In genomic region chr17:81101614-81102306, GRCh38 we compare ENCODE assay signal across 9 cellular contexts.
DNase-seq lines count a peak whose midpoint lies in the region; ATAC-seq, FAIRE-seq and TF ChIP-seq lines count a peak whose summit lies in the region.
"Had no signal": no experiment of that assay in that cellular context is flagged by ENCODE, and none has a peak within 500 bp of the region (broad histone marks: within the 10 kb centered on the region; RNA-seq: fewer than 3 reads in every experiment).

No MANE protein-coding gene starts in this region.

- no peak overlapping the region for H3K27ac Mint-ChIP-seq in CD8-positive, alpha-beta T cell
- no peak overlapping the region for H3K27ac Mint-ChIP-seq in natural killer cell

- H3K27me3 Mint-ChIP-seq in CD8-positive, alpha-beta T cell (ENCODE audit: low read depth) = no peaks in the 10 kb centered on the region
- no peaks in the 10 kb centered on the region for H3K27me3 Mint-ChIP-seq in natural killer cell (ENCODE audit: low read depth in 2 of 2)

- no peak for TF ChIP-seq POLR2A in esophagus squamous epithelium (IDR thresholded peaks at IDR 0.05)

- H3K4me1 Mint-ChIP-seq in CD8-positive, alpha-beta T cell (ENCODE audit: low read depth) = peaks cover 9% of the 10 kb centered on the region
- H3K4me1 Mint-ChIP-seq in natural killer cell = peaks cover 0 to 8% of the 10 kb centered on the region in 2 donors

- FAIRE-seq in HTR-8/SVneo (lab: Jason Lieb, UNC) = peak; percentile 97

- H3K4me3 Mint-ChIP-seq in CD8-positive, alpha-beta T cell = no peak overlapping the region
- H3K4me3 Mint-ChIP-seq in natural killer cell = no peak overlapping the region

- H3K4me1 ChIP-seq in CD8-positive, alpha-beta T cell (ENCODE audit: insufficient read depth, low read length) = peaks cover 20% of the 10 kb centered on the region
- H3K4me1 ChIP-seq in esophagus squamous epithelium = peaks cover 16 to 38% (median 20%) of the 10 kb centered on the region in 3 donors

- peak; percentile 77 to 93 (median 85) for DNase-seq in CD8-positive, alpha-beta T cell
- DNase-seq in HTR-8/SVneo (ENCODE audit: insufficient read length, low spot score) = peak; percentile 86
- peak; percentile 93 for DNase-seq in activated T-cell treated with anti-CD3 and anti-CD28 coated beads, Interleukin-2, amount 50 U/mL, for 1 hour
- DNase-seq in esophagus squamous epithelium (lab: John Stamatoyannopoulos, UW) = no peak
- peak; percentile 87 for DNase-seq in natural killer cell
- DNase-seq in stimulated activated naive CD4-positive, alpha-beta T cell (lab: John Stamatoyannopoulos, UW) = peak; percentile 78 to 89 (median 82)

- ATAC-seq in CD8-positive, alpha-beta T cell = peak; percentile 99
- ATAC-seq in GM19455 (IDR thresholded peaks at IDR 0.05; ENCODE audit: unreplicated experiment) = peak; percentile 72
- peak; percentile 99 to 100 (median 99) for ATAC-seq in natural killer cell

- intact Hi-C loops in CD8-positive, alpha-beta T cell (cut with DNase I, micrococcal nuclease) = loop anchor here (1.0 to 2.0 kb wide), 3 partner anchors 78 to 675 kb away; no protein-coding TSS in a partner anchor
- intact Hi-C loops in esophagus squamous epithelium (cut with DNase I) (loop anchor here (10.0 kb wide), 1 partner anchor 107 kb away; the partner anchor contains the start of gene CHMP6), natural killer cell (cut with micrococcal nuclease) (loop anchor here (1.0 to 10.0 kb wide), 4 partner anchors 78 to 677 kb away; no protein-coding TSS in a partner anchor)

- H3K36me3 Mint-ChIP-seq in CD8-positive, alpha-beta T cell = no peaks in the 10 kb centered on the region
- no peaks in the 10 kb centered on the region for H3K36me3 Mint-ChIP-seq in natural killer cell

- no peaks in the 10 kb centered on the region for H3K9me3 ChIP-seq in CD8-positive, alpha-beta T cell (ENCODE audit: low read length)
- H3K9me3 ChIP-seq in esophagus squamous epithelium = no peaks in the 10 kb centered on the region

- no peaks in the 10 kb centered on the region for H3K27me3 ChIP-seq in CD8-positive, alpha-beta T cell (ENCODE audit: insufficient read depth, low read length)
- H3K27me3 ChIP-seq in esophagus squamous epithelium = no peaks in the 10 kb centered on the region

- no peak overlapping the region for H3K4me3 ChIP-seq in CD8-positive, alpha-beta T cell (ENCODE audit: low read depth, low read length)
- H3K4me3 ChIP-seq in esophagus squamous epithelium = no peak overlapping the region
- H3K4me3 ChIP-seq: SK-N-MC had no signal

- no peaks in the 10 kb centered on the region for H3K36me3 ChIP-seq in CD8-positive, alpha-beta T cell (ENCODE audit: insufficient read depth, low read length)
- H3K36me3 ChIP-seq in esophagus squamous epithelium = peaks cover 32 to 85% (median 34%) of the 10 kb centered on the region in 3 donors

- CTCF ChIA-PET in CD8-positive, alpha-beta T cell (lab: Charles Lee) = interaction anchor here (0.6 to 3.8 kb wide), 31 partner anchors 9 to 1359 kb away, joined by 3 to 43 read pairs (median 4); partner anchors contain the start of genes BAIAP2 and CHMP6

- no peaks in the 10 kb centered on the region for H3K9me3 Mint-ChIP-seq in CD8-positive, alpha-beta T cell
- H3K9me3 Mint-ChIP-seq in natural killer cell = no peaks in the 10 kb centered on the region

- peak; percentile 100 for TF ChIP-seq CTCF in CD8-positive, alpha-beta T cell (IDR thresholded peaks at IDR 0.05)
- peak; percentile 97 to 100 (median 100) for TF ChIP-seq CTCF in esophagus squamous epithelium (IDR thresholded peaks at IDR 0.05)
- peak; percentile 100 for TF ChIP-seq CTCF in natural killer cell (IDR thresholded peaks at IDR 0.05)

- H3K27ac ChIP-seq in CD8-positive, alpha-beta T cell (ENCODE audit: low read depth, low read length) = no peak overlapping the region
- peak overlapping the region in 1 of 4 donors; percentile 34 for H3K27ac ChIP-seq in esophagus squamous epithelium
- H3K27ac ChIP-seq: SK-N-MC had no signal

- 50 to 62% methylated on average over 2 to 12 of the region's 33 CpGs for WGBS in esophagus squamous epithelium, 2 donors

- POLR2A ChIA-PET in CD8-positive, alpha-beta T cell (lab: Charles Lee) = no interaction called here

TF ChIP-seq in PFSK-1, 5 proteins besides CTCF, POLR2A, EP300 and RAD21:
- TF ChIP-seq POLR2AphosphoS5 (IDR thresholded peaks at IDR 0.05; ENCODE audit: low read depth, low read length) = peak; percentile 8; the same call in 1 of the 2 replicates
- TF ChIP-seq, protein P1, sequence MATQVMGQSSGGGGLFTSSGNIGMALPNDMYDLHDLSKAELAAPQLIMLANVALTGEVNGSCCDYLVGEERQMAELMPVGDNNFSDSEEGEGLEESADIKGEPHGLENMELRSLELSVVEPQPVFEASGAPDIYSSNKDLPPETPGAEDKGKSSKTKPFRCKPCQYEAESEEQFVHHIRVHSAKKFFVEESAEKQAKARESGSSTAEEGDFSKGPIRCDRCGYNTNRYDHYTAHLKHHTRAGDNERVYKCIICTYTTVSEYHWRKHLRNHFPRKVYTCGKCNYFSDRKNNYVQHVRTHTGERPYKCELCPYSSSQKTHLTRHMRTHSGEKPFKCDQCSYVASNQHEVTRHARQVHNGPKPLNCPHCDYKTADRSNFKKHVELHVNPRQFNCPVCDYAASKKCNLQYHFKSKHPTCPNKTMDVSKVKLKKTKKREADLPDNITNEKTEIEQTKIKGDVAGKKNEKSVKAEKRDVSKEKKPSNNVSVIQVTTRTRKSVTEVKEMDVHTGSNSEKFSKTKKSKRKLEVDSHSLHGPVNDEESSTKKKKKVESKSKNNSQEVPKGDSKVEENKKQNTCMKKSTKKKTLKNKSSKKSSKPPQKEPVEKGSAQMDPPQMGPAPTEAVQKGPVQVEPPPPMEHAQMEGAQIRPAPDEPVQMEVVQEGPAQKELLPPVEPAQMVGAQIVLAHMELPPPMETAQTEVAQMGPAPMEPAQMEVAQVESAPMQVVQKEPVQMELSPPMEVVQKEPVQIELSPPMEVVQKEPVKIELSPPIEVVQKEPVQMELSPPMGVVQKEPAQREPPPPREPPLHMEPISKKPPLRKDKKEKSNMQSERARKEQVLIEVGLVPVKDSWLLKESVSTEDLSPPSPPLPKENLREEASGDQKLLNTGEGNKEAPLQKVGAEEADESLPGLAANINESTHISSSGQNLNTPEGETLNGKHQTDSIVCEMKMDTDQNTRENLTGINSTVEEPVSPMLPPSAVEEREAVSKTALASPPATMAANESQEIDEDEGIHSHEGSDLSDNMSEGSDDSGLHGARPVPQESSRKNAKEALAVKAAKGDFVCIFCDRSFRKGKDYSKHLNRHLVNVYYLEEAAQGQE (IDR thresholded peaks at IDR 0.05; ENCODE audit: insufficient read depth in 1 of 2, low read depth in 2 of 2, low read length in 2 of 2) = no peak
